Comparison of ENCODE assay signal across 1 cellular context in the genomic region with DNA sequence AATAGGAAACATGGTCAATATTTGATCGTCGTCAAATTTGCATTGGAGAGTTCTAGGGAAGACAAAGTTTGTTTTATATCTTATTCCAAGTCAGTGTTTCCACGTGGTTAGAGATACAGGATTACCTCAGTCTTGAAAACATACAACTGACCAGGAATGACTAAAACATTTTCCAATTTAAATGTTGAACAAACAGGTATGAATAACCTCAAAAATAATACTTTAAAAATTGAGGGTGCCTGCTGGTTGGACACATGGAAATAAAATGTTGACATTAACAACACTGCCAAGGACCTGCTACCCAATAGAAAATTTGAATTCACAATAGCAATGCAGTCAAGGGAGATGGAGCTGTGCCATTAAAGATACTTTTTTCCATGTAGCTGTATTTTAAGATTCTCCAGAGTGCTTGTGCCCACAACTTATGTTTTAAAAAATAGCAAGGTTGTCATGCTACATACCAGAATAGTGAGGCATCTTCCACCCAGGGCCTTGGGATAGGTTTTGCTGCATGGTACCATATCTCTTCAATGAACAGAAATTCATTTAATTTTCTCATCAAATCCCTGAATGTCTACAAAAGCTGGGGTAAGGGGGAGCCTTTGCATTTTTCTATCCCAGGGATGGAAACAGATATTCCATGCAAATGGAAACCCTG.
TF ChIP-seq lines count a peak whose summit lies in the region.

No MANE protein-coding gene starts in this region.

TF ChIP-seq in GM23338, 12 proteins besides CTCF, POLR2A, EP300 and RAD21 (continued from another document):
- TF ChIP-seq, protein P1, sequence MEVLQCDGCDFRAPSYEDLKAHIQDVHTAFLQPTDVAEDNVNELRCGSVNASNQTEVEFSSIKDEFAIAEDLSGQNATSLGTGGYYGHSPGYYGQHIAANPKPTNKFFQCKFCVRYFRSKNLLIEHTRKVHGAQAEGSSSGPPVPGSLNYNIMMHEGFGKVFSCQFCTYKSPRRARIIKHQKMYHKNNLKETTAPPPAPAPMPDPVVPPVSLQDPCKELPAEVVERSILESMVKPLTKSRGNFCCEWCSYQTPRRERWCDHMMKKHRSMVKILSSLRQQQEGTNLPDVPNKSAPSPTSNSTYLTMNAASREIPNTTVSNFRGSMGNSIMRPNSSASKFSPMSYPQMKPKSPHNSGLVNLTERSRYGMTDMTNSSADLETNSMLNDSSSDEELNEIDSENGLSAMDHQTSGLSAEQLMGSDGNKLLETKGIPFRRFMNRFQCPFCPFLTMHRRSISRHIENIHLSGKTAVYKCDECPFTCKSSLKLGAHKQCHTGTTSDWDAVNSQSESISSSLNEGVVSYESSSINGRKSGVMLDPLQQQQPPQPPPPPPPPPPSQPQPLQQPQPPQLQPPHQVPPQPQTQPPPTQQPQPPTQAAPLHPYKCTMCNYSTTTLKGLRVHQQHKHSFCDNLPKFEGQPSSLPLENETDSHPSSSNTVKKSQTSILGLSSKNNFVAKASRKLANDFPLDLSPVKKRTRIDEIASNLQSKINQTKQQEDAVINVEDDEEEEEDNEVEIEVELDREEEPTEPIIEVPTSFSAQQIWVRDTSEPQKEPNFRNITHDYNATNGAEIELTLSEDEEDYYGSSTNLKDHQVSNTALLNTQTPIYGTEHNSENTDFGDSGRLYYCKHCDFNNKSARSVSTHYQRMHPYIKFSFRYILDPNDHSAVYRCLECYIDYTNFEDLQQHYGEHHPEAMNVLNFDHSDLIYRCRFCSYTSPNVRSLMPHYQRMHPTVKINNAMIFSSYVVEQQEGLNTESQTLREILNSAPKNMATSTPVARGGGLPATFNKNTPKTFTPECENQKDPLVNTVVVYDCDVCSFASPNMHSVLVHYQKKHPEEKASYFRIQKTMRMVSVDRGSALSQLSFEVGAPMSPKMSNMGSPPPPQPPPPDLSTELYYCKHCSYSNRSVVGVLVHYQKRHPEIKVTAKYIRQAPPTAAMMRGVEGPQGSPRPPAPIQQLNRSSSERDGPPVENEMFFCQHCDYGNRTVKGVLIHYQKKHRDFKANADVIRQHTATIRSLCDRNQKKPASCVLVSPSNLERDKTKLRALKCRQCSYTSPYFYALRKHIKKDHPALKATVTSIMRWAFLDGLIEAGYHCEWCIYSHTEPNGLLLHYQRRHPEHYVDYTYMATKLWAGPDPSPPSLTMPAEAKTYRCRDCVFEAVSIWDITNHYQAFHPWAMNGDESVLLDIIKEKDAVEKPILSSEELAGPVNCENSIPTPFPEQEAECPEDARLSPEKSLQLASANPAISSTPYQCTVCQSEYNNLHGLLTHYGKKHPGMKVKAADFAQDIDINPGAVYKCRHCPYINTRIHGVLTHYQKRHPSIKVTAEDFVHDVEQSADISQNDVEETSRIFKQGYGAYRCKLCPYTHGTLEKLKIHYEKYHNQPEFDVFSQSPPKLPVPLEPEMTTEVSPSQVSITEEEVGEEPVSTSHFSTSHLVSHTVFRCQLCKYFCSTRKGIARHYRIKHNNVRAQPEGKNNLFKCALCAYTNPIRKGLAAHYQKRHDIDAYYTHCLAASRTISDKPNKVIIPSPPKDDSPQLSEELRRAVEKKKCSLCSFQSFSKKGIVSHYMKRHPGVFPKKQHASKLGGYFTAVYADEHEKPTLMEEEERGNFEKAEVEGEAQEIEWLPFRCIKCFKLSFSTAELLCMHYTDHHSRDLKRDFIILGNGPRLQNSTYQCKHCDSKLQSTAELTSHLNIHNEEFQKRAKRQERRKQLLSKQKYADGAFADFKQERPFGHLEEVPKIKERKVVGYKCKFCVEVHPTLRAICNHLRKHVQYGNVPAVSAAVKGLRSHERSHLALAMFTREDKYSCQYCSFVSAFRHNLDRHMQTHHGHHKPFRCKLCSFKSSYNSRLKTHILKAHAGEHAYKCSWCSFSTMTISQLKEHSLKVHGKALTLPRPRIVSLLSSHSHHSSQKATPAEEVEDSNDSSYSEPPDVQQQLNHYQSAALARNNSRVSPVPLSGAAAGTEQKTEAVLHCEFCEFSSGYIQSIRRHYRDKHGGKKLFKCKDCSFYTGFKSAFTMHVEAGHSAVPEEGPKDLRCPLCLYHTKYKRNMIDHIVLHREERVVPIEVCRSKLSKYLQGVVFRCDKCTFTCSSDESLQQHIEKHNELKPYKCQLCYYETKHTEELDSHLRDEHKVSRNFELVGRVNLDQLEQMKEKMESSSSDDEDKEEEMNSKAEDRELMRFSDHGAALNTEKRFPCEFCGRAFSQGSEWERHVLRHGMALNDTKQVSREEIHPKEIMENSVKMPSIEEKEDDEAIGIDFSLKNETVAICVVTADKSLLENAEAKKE (CRISPR knock-in tag; IDR thresholded peaks at IDR 0.05) = no peak
- TF ChIP-seq POLR2AphosphoS5 (IDR thresholded peaks at IDR 0.05; ENCODE audit: low read depth) (no peak), CREB1 (CRISPR knock-in tag; IDR thresholded peaks at IDR 0.05; ENCODE audit: low read depth) (no peak), EZH2 (IDR thresholded peaks at IDR 0.05; ENCODE audit: low read depth, unreplicated experiment) (no peak), JUNB (IDR thresholded peaks at IDR 0.05; ENCODE audit: unreplicated experiment) (no peak), NANOG (IDR thresholded peaks at IDR 0.05; ENCODE audit: borderline replicate concordance) (no peak), EZH2phosphoT487 (IDR thresholded peaks at IDR 0.05; ENCODE audit: unreplicated experiment) (no peak)
- TF ChIP-seq, protein P2, sequence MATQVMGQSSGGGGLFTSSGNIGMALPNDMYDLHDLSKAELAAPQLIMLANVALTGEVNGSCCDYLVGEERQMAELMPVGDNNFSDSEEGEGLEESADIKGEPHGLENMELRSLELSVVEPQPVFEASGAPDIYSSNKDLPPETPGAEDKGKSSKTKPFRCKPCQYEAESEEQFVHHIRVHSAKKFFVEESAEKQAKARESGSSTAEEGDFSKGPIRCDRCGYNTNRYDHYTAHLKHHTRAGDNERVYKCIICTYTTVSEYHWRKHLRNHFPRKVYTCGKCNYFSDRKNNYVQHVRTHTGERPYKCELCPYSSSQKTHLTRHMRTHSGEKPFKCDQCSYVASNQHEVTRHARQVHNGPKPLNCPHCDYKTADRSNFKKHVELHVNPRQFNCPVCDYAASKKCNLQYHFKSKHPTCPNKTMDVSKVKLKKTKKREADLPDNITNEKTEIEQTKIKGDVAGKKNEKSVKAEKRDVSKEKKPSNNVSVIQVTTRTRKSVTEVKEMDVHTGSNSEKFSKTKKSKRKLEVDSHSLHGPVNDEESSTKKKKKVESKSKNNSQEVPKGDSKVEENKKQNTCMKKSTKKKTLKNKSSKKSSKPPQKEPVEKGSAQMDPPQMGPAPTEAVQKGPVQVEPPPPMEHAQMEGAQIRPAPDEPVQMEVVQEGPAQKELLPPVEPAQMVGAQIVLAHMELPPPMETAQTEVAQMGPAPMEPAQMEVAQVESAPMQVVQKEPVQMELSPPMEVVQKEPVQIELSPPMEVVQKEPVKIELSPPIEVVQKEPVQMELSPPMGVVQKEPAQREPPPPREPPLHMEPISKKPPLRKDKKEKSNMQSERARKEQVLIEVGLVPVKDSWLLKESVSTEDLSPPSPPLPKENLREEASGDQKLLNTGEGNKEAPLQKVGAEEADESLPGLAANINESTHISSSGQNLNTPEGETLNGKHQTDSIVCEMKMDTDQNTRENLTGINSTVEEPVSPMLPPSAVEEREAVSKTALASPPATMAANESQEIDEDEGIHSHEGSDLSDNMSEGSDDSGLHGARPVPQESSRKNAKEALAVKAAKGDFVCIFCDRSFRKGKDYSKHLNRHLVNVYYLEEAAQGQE (IDR thresholded peaks at IDR 0.05; ENCODE audit: unreplicated experiment) = no peak
- TF ChIP-seq, protein P3, sequence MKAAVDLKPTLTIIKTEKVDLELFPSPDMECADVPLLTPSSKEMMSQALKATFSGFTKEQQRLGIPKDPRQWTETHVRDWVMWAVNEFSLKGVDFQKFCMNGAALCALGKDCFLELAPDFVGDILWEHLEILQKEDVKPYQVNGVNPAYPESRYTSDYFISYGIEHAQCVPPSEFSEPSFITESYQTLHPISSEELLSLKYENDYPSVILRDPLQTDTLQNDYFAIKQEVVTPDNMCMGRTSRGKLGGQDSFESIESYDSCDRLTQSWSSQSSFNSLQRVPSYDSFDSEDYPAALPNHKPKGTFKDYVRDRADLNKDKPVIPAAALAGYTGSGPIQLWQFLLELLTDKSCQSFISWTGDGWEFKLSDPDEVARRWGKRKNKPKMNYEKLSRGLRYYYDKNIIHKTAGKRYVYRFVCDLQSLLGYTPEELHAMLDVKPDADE (IDR thresholded peaks at IDR 0.05) = no peak
